In genomic region chr16:48164907-48165715, GRCh38 we compare ENCODE assay signal across 1 cellular context.
TF ChIP-seq lines count a peak whose summit lies in the region.

No MANE protein-coding gene starts in this region.

TF ChIP-seq in HepG2, 621 proteins besides CTCF, POLR2A, EP300 and RAD21 (continued from another document and continues in another):
- TF ChIP-seq, protein P1, sequence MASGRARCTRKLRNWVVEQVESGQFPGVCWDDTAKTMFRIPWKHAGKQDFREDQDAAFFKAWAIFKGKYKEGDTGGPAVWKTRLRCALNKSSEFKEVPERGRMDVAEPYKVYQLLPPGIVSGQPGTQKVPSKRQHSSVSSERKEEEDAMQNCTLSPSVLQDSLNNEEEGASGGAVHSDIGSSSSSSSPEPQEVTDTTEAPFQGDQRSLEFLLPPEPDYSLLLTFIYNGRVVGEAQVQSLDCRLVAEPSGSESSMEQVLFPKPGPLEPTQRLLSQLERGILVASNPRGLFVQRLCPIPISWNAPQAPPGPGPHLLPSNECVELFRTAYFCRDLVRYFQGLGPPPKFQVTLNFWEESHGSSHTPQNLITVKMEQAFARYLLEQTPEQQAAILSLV (CRISPR knock-in tag; IDR thresholded peaks at IDR 0.05; ENCODE audit: borderline replicate concordance), result peak; percentile 69; the same call in 1 of the 2 replicates
- TF ChIP-seq NPAS2 (CRISPR knock-in tag; IDR thresholded peaks at IDR 0.05; ENCODE audit: borderline replicate concordance) (no peak), KLF16 (CRISPR knock-in tag; IDR thresholded peaks at IDR 0.05) (peak in 1 of 2 experiments; percentile 73; a peak in 2 of 4 replicates), RARG (CRISPR knock-in tag; IDR thresholded peaks at IDR 0.05; ENCODE audit: low read depth) (0 out of 2 replicates have a peak, but pooled peaks have one; percentile 68), ZNF3 (CRISPR knock-in tag; IDR thresholded peaks at IDR 0.05) (peak; percentile 90), EZH2 (conservative IDR thresholded peaks at IDR 0.05; ENCODE audit: low read depth, low read length) (no peak), ZNF710 (CRISPR knock-in tag; IDR thresholded peaks at IDR 0.05; ENCODE audit: borderline replicate concordance) (peak; percentile 88; the same call in 1 of the 2 replicates), ZNF460 (CRISPR knock-in tag; IDR thresholded peaks at IDR 0.05; ENCODE audit: borderline replicate concordance) (no peak; the same call in 1 of the 2 replicates), HHEX (CRISPR knock-in tag; IDR thresholded peaks at IDR 0.05) (0 out of 2 replicates have a peak, but pooled peaks have one; percentile 19), ZNF598 (CRISPR knock-in tag; IDR thresholded peaks at IDR 0.05; ENCODE audit: borderline replicate concordance) (0 out of 2 replicates have a peak, but pooled peaks have one; percentile 66), XRCC5 (optimal IDR thresholded peaks at IDR 0.05; ENCODE audit: low read length) (peak; percentile 55), ATF3 (CRISPR knock-in tag; IDR thresholded peaks at IDR 0.05) (peak; percentile 94), LCORL (IDR thresholded peaks at IDR 0.05) (no peak), LCORL (CRISPR knock-in tag; IDR thresholded peaks at IDR 0.05) (peak; percentile 89), ZSCAN9 (CRISPR knock-in tag; IDR thresholded peaks at IDR 0.05; ENCODE audit: borderline replicate concordance) (peak; percentile 88), ZFP37 (CRISPR knock-in tag; IDR thresholded peaks at IDR 0.05; ENCODE audit: borderline replicate concordance) (0 out of 2 replicates have a peak, but pooled peaks have one; percentile 36), ZNF543 (CRISPR knock-in tag; IDR thresholded peaks at IDR 0.05) (peak; percentile 99), ZNF772 (CRISPR knock-in tag; IDR thresholded peaks at IDR 0.05) (0 out of 2 replicates have a peak, but pooled peaks have one; percentile 41), HNF4G (IDR thresholded peaks at IDR 0.05; ENCODE audit: borderline replicate concordance, low read depth, low read length) (no peak), HNF4G (CRISPR knock-in tag; IDR thresholded peaks at IDR 0.05; ENCODE audit: borderline replicate concordance, low read depth) (peak; percentile 79; the same call in 1 of the 2 replicates), ZNF580 (CRISPR knock-in tag; IDR thresholded peaks at IDR 0.05; ENCODE audit: borderline replicate concordance, low read depth) (peak; percentile 77), HNF4A (CRISPR knock-in tag; IDR thresholded peaks at IDR 0.05) (peak; percentile 64), ZNF367 (CRISPR knock-in tag; IDR thresholded peaks at IDR 0.05; ENCODE audit: borderline replicate concordance) (no peak), RERE (CRISPR knock-in tag; IDR thresholded peaks at IDR 0.05; ENCODE audit: low read depth) (peak; percentile 68; the same call in 1 of the 2 replicates), EEA1 (CRISPR knock-in tag; IDR thresholded peaks at IDR 0.05; ENCODE audit: borderline replicate concordance) (0 out of 2 replicates have a peak, but pooled peaks have one; percentile 53), RXRB (CRISPR knock-in tag; IDR thresholded peaks at IDR 0.05; ENCODE audit: borderline replicate concordance) (peak; percentile 48; the same call in 1 of the 2 replicates), HDAC2 (CRISPR knock-in tag; IDR thresholded peaks at IDR 0.05) (peak; percentile 64; the same call in 1 of the 2 replicates), ZMAT5 (CRISPR knock-in tag; IDR thresholded peaks at IDR 0.05; ENCODE audit: borderline replicate concordance, low read depth) (no peak), MTA1 (CRISPR knock-in tag; IDR thresholded peaks at IDR 0.05; ENCODE audit: borderline replicate concordance) (peak; percentile 61; the same call in 1 of the 2 replicates), PHF8 (CRISPR knock-in tag; IDR thresholded peaks at IDR 0.05) (no peak), NFYC (CRISPR knock-in tag; IDR thresholded peaks at IDR 0.05) (no peak), ZKSCAN1 (IDR thresholded peaks at IDR 0.05; ENCODE audit: low read length) (no peak), NFE2L2 (IDR thresholded peaks at IDR 0.05; ENCODE audit: low read length) (peak; percentile 18; the same call in 1 of the 2 replicates), ARID5B (CRISPR knock-in tag; IDR thresholded peaks at IDR 0.05) (peak; percentile 83), DPF2 (CRISPR knock-in tag; IDR thresholded peaks at IDR 0.05; ENCODE audit: borderline replicate concordance, low read depth) (peak; percentile 33; the same call in 1 of the 2 replicates), SNAPC2 (CRISPR knock-in tag; IDR thresholded peaks at IDR 0.05) (peak; percentile 96), RCOR2 (CRISPR knock-in tag; IDR thresholded peaks at IDR 0.05) (peak; percentile 94), RARA (CRISPR knock-in tag; IDR thresholded peaks at IDR 0.05) (peak; percentile 68), RNF219 (CRISPR knock-in tag; IDR thresholded peaks at IDR 0.05) (0 out of 2 replicates have a peak, but pooled peaks have one; percentile 93), ZMYM3 (CRISPR knock-in tag; IDR thresholded peaks at IDR 0.05) (peak; percentile 99), ZNF572 (CRISPR knock-in tag; IDR thresholded peaks at IDR 0.05) (peak; percentile 47; the same call in 1 of the 2 replicates)
- TF ChIP-seq, protein P2, sequence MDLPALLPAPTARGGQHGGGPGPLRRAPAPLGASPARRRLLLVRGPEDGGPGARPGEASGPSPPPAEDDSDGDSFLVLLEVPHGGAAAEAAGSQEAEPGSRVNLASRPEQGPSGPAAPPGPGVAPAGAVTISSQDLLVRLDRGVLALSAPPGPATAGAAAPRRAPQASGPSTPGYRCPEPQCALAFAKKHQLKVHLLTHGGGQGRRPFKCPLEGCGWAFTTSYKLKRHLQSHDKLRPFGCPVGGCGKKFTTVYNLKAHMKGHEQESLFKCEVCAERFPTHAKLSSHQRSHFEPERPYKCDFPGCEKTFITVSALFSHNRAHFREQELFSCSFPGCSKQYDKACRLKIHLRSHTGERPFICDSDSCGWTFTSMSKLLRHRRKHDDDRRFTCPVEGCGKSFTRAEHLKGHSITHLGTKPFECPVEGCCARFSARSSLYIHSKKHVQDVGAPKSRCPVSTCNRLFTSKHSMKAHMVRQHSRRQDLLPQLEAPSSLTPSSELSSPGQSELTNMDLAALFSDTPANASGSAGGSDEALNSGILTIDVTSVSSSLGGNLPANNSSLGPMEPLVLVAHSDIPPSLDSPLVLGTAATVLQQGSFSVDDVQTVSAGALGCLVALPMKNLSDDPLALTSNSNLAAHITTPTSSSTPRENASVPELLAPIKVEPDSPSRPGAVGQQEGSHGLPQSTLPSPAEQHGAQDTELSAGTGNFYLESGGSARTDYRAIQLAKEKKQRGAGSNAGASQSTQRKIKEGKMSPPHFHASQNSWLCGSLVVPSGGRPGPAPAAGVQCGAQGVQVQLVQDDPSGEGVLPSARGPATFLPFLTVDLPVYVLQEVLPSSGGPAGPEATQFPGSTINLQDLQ (CRISPR knock-in tag; IDR thresholded peaks at IDR 0.05), result peak; percentile 70; the same call in 1 of the 2 replicates
